Comparison of ENCODE assay signal across 1 cellular context in genomic region chr2:217797661-217798069, GRCh38.
TF ChIP-seq lines count a peak whose summit lies in the region.

No MANE protein-coding gene starts in this region.

TF ChIP-seq in WTC11, 78 proteins besides CTCF, POLR2A, EP300 and RAD21 (continued from another document):
- TF ChIP-seq AFF4 (CRISPR knock-in tag; IDR thresholded peaks at IDR 0.05; ENCODE audit: borderline replicate concordance) = no peak
- TF ChIP-seq MLX (CRISPR knock-in tag; IDR thresholded peaks at IDR 0.05) = no peak
- TF ChIP-seq USF1 (CRISPR knock-in tag; IDR thresholded peaks at IDR 0.05) = no peak
- TF ChIP-seq FOXP4 (CRISPR knock-in tag; IDR thresholded peaks at IDR 0.05) = no peak
